ENCODE assay signal across 30 cellular contexts in genomic region chr10:96951954-96952353, GRCh38.
"Had no signal": no experiment of that assay in that cellular context is flagged by ENCODE, and none has a peak within 500 bp of the region (broad histone marks: within the 10 kb centered on the region; RNA-seq: fewer than 3 reads in every experiment).

No MANE protein-coding gene starts in this region.

- H3K27ac Mint-ChIP-seq: activated CD4-positive, alpha-beta T cell treated with anti-CD3 and anti-CD28 coated beads, Interleukin-2, amount 10 ng/mL, durations not matched to agents 24 days and 14 days; activated CD8-positive, alpha-beta T cell treated with anti-CD3 and anti-CD28 coated beads for 36 hours; activated naive CD8-positive, alpha-beta T cell treated with anti-CD3 and anti-CD28 coated beads, Interleukin-2, amount 10 ng/mL, durations not matched to agents 7 days and 5 days; activated T-helper 17 cell treated with anti-CD3 and anti-CD28 coated beads, Interleukin-2, amount 50 U/mL, for 72 hours; T-helper 1 cell treated with Interleukin-12 subunit alpha and Interleukin-12 subunit beta and Interleukin-4 antibody, amounts not matched to agents 30 μg/mL and 1 μg/mL, for 36 hours; T-helper 2 cell treated with Interferon-gamma antibody and Interleukin-4, amounts not matched to agents 5 μg/mL and 100 μg/mL, for 36 hours had no signal

- H3K9me3 Mint-ChIP-seq: activated CD4-positive, alpha-beta T cell treated with anti-CD3 and anti-CD28 coated beads, Interleukin-2, amount 10 ng/mL, durations not matched to agents 24 days and 14 days; activated CD8-positive, alpha-beta T cell treated with anti-CD3 and anti-CD28 coated beads for 36 hours; activated naive CD8-positive, alpha-beta T cell treated with anti-CD3 and anti-CD28 coated beads, Interleukin-2, amount 10 ng/mL, durations not matched to agents 7 days and 5 days; activated T-cell treated with anti-CD3 and anti-CD28 coated beads, Interleukin-2, amount 50 U/mL, for 72 hours; activated T-helper 17 cell treated with anti-CD3 and anti-CD28 coated beads, Interleukin-2, amount 50 U/mL, for 72 hours; T-helper 1 cell treated with Interleukin-12 subunit alpha and Interleukin-12 subunit beta and Interleukin-4 antibody, amounts not matched to agents 30 μg/mL and 1 μg/mL, for 36 hours; T-helper 2 cell treated with Interferon-gamma antibody and Interleukin-4, amounts not matched to agents 5 μg/mL and 100 μg/mL, for 36 hours had no signal

- H3K9me3 ChIP-seq: adrenal gland, body of pancreas, breast epithelium, SJSA1, SK-N-SH had no signal

- DNase-seq: activated CD4-positive, alpha-beta T cell treated with anti-CD3 and anti-CD28 coated beads, Interleukin-2, amount 10 ng/mL, durations not matched to agents 24 days and 14 days; activated CD4-positive, alpha-beta T cell treated with anti-CD3 and anti-CD28 coated beads, Interleukin-2, amount 50 U/mL, for 4 hours; activated CD8-positive, alpha-beta T cell treated with anti-CD3 and anti-CD28 coated beads for 36 hours; activated effector memory CD4-positive, alpha-beta T cell treated with anti-CD3 and anti-CD28 coated beads, Interleukin-2, amount 50 U/mL, for 16 hours; activated naive CD4-positive, alpha-beta T cell; activated naive CD4-positive, alpha-beta T cell treated with anti-CD3 and anti-CD28 coated beads, Interleukin-2, amount 50 U/mL, for 16 hours; activated naive CD8-positive, alpha-beta T cell treated with anti-CD3 and anti-CD28 coated beads, Interleukin-2, amount 10 ng/mL, durations not matched to agents 7 days and 5 days; activated T-cell treated with anti-CD3 and anti-CD28 coated beads, Interleukin-2, amount 50 U/mL, for 1 hour; activated T-cell treated with anti-CD3 and anti-CD28 coated beads, Interleukin-2, amount 50 U/mL, for 72 hours; adrenal gland; body of pancreas; cerebellar nuclear complex; Kasumi-1; MM.1S; MV-4-11; NCI-H1092; NCI-H1436 treated with DMSO at 0.1 percent for 48 hours; NCI-H1694 treated with DMSO at 0.1 percent for 48 hours; NCI-H2029; NCI-H345; NCI-H524 treated with DMSO at 0.1 percent for 48 hours; SHP77 treated with DMSO at 0.1 percent for 48 hours; SK-N-SH had no signal

- H3K4me1 ChIP-seq: adrenal gland, breast epithelium, SJSA1 had no signal

- H3K4me3 Mint-ChIP-seq: activated CD4-positive, alpha-beta T cell treated with anti-CD3 and anti-CD28 coated beads, Interleukin-2, amount 10 ng/mL, durations not matched to agents 24 days and 14 days; activated CD8-positive, alpha-beta T cell treated with anti-CD3 and anti-CD28 coated beads for 36 hours; activated naive CD8-positive, alpha-beta T cell treated with anti-CD3 and anti-CD28 coated beads, Interleukin-2, amount 10 ng/mL, durations not matched to agents 7 days and 5 days; activated T-cell treated with anti-CD3 and anti-CD28 coated beads, Interleukin-2, amount 50 U/mL, for 72 hours; activated T-helper 17 cell treated with anti-CD3 and anti-CD28 coated beads, Interleukin-2, amount 50 U/mL, for 72 hours; T-helper 1 cell treated with Interleukin-12 subunit alpha and Interleukin-12 subunit beta and Interleukin-4 antibody, amounts not matched to agents 30 μg/mL and 1 μg/mL, for 36 hours; T-helper 2 cell treated with Interferon-gamma antibody and Interleukin-4, amounts not matched to agents 5 μg/mL and 100 μg/mL, for 36 hours had no signal

- H3K4me1 Mint-ChIP-seq: activated T-helper 17 cell treated with anti-CD3 and anti-CD28 coated beads, Interleukin-2, amount 50 U/mL, for 72 hours had no signal

- H3K27me3 ChIP-seq: adrenal gland, body of pancreas, breast epithelium, SJSA1 had no signal

- FAIRE-seq: astrocyte had no signal

- H3K27ac ChIP-seq: adrenal gland, body of pancreas, breast epithelium, SJSA1 had no signal

- ATAC-seq: activated CD8-positive, alpha-beta T cell treated with anti-CD3 and anti-CD28 coated beads for 36 hours; activated T-cell treated with anti-CD3 and anti-CD28 coated beads, Interleukin-2, amount 50 U/mL, for 72 hours; activated T-helper 17 cell treated with anti-CD3 and anti-CD28 coated beads, Interleukin-2, amount 50 U/mL, for 72 hours; body of pancreas; Panc1 had no signal

- H3K4me3 ChIP-seq: adrenal gland, body of pancreas, breast epithelium, SJSA1 had no signal

- H3K27me3 Mint-ChIP-seq: activated CD4-positive, alpha-beta T cell treated with anti-CD3 and anti-CD28 coated beads, Interleukin-2, amount 10 ng/mL, durations not matched to agents 24 days and 14 days; activated CD8-positive, alpha-beta T cell treated with anti-CD3 and anti-CD28 coated beads for 36 hours; activated naive CD8-positive, alpha-beta T cell treated with anti-CD3 and anti-CD28 coated beads, Interleukin-2, amount 10 ng/mL, durations not matched to agents 7 days and 5 days; activated T-helper 17 cell treated with anti-CD3 and anti-CD28 coated beads, Interleukin-2, amount 50 U/mL, for 72 hours had no signal

- H3K36me3 ChIP-seq: breast epithelium had no signal
